ENCODE assay signal across 21 cellular contexts in the genomic region with DNA sequence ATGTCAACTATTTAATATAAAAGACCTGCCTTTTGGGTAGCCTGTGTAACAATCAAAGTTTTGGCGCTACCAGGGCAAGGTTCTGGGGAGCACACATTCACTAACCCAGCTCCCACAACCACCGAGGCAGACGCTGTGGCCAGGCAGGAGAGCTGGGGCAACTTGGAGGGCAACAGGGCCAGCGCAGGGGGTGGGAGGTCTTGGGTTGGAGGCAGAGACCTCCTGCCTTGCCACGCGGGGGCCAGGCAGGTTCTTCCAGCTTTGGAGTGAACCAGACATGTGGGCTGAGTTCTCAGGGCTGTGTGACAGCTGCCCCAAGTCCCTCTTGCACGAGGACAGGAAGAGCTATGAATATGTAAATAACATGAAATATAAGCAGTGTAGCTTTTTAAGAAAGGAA. TPM values are rescaled to one million over a fixed set of nuclear protein-coding genes. Genes with fewer than 3 reads are reported as not detected.
"Had no signal": no experiment of that assay in that cellular context is flagged by ENCODE, and none has a peak within 500 bp of the region (broad histone marks: within the 10 kb centered on the region; RNA-seq: fewer than 3 reads in every experiment).

No MANE protein-coding gene starts in this region.

- H3K4me3 ChIP-seq: K562, SJSA1, SK-N-MC had no signal

- H3K4me3 Mint-ChIP-seq: IgD-negative memory B cell had no signal

- H3K27ac Mint-ChIP-seq: IgD-negative memory B cell had no signal

- ATAC-seq: K562 had no signal

- H3K36me3 ChIP-seq: SJSA1 had no signal

- H3K9me3 ChIP-seq: SJSA1 had no signal

- H3K27ac ChIP-seq: HL-60, KMS-11, SJSA1, SK-N-MC had no signal

- DNase-seq: Kasumi-1, MM.1S, NCI-H1092 treated with DMSO at 0.1 percent for 48 hours, NCI-H1436, NCI-H187, NCI-H2029 treated with DMSO at 0.1 percent for 48 hours, NCI-H2171 treated with DMSO at 0.1 percent for 48 hours, NCI-H345, NCI-H524, NCI-H526 treated with DMSO at 0.1 percent for 48 hours, NCI-H748 treated with DMSO at 0.1 percent for 48 hours, Right ventricle myocardium superior, RPMI8226, SIG-M5 had no signal

RNA-seq across cellular contexts. Expression of gene MCF2L, which starts 30.3 kb away (rescaled TPM):
- total RNA-seq: M059J had no signal
